Comparison of ENCODE assay signal across 24 cellular contexts in the genomic region with DNA sequence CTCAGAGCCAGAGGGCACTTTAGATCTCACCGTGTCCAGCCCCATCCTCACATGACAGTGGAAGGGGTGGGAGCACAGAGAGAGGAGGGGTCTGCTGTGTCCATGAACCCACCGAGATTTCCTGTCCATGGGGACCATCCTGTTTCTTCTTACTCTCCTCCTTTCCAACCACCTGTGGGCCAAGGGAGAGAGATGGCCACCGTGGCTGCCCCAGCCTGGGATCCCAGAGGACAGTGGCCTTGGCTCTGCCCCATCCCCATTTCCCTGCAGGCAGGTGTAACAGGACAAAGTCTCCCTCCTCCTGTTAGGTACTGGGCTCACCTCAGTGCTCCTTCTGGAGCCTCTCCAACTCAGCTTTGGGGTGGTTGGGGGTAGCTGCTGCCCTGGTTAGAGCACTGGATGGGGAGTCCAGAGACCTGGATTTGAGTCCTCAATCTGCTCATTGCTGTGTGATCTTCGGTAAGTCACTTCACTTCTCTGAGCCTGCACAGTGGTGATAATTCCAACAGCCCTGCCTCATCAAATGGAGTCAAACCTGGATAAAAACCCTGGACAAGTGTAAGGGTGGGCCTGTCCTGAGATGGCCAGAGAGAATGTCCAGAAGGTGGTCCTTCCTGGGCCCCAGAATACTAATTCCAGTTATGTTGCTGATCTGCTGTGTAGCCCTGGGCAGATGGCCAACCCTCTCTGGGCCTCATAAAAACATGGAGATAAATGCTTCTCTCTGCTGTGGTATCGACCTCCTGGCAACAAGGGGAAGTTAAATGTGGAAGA. TPM values are rescaled to one million over a fixed set of nuclear protein-coding genes. Genes with fewer than 3 reads are reported as not detected.
DNase-seq lines count a peak whose midpoint lies in the region; ATAC-seq, FAIRE-seq and TF ChIP-seq lines count a peak whose summit lies in the region.
"Had no signal": no experiment of that assay in that cellular context is flagged by ENCODE, and none has a peak within 500 bp of the region (broad histone marks: within the 10 kb centered on the region; RNA-seq: fewer than 3 reads in every experiment).

No MANE protein-coding gene starts in this region.

- TF ChIP-seq CTCF in heart left ventricle (IDR thresholded peaks at IDR 0.05) (no peak), WTC11 (IDR thresholded peaks at IDR 0.05) (no peak), HepG2 (CRISPR knock-in tag; IDR thresholded peaks at IDR 0.05) (no peak), sigmoid colon (IDR thresholded peaks at IDR 0.05) (no peak), progenitor cell of endocrine pancreas (IDR thresholded peaks at IDR 0.05; ENCODE audit: unreplicated experiment) (no peak)

- FAIRE-seq in HepG2 (lab: Jason Lieb, UNC), result no peak
- FAIRE-seq: GM12878, HTR-8/SVneo had no signal

- CTCF ChIA-PET in WTC11 (lab: Charles Lee), result interaction anchor here (1.1 to 1.3 kb wide), 2 partner anchors 145 to 523 kb away, joined by 3 read pairs; no protein-coding TSS in a partner anchor
- CTCF ChIA-PET in HepG2 (lab: Yijun Ruan, JAX; ENCODE audit: low intra/inter-chr PET ratio, low total read pairs), result no interaction called here

- H3K4me1 Mint-ChIP-seq in WTC11, result peaks cover 7% of the 10 kb centered on the region
- no peaks in the 10 kb centered on the region for H3K4me1 Mint-ChIP-seq in progenitor cell of endocrine pancreas (ENCODE audit: low read depth)

- in situ Hi-C loops in HepG2 (cut with HindIII; ENCODE audit: extremely low pct_ligation_motif_present, low pct_unique_long_range_greater_than_20kb), result loop anchor here (5.0 kb wide), 1 partner anchor 381 kb away; no protein-coding TSS in a partner anchor

- H3K9ac ChIP-seq in HepG2 (ENCODE audit: insufficient read depth, low read depth, low read length), result no peak overlapping the region
- H3K9ac ChIP-seq: SK-N-SH had no signal

- H3K4me2 ChIP-seq in HepG2 (ENCODE audit: low read depth, low read length), result no peak overlapping the region
- H3K4me2 ChIP-seq: GM23338, SK-N-SH had no signal

- H3K4me3 ChIP-seq in heart left ventricle, result no peak overlapping the region
- H3K4me3 ChIP-seq in HepG2 (replicated peaks in 1 of 3; ENCODE audit: insufficient read depth in 1 of 3, low read depth in 2 of 3, low read length in 3 of 3), result no peak overlapping the region
- H3K4me3 ChIP-seq in sigmoid colon, result no peak overlapping the region
- H3K4me3 ChIP-seq: BLaER1 treated with 17β-estradiol and CSF1 and Interleukin-3, amounts not matched to agents 10 nM and 100 nM; GM12878; GM23338; HAP-1 had no signal

- BruUV-seq in HepG2 (replicated peaks; lab: Mats Ljungman, UMichigan), result no TSS peak

- H3K4me3 Mint-ChIP-seq in WTC11, result no peak overlapping the region
- H3K4me3 Mint-ChIP-seq in progenitor cell of endocrine pancreas (ENCODE audit: low read depth), result no peak overlapping the region
- H3K4me3 Mint-ChIP-seq: CD8-positive, alpha-beta T cell; GM23338 had no signal

- no peaks in the 10 kb centered on the region; the same call in 1 of the 2 replicates for H4K20me1 ChIP-seq in HepG2 (ENCODE audit: insufficient read depth, low read length)

- H3K27me3 ChIP-seq in heart left ventricle (no peaks in the 10 kb centered on the region), HepG2 (ENCODE audit: control insufficient read depth in 1 of 2, insufficient read depth in 2 of 2, low read length in 2 of 2) (peaks cover 9 to 52% of the 10 kb centered on the region in 2 experiments; a peak in 4 of 5 replicates), sigmoid colon (peaks cover 0 to 2% (median 0%) of the 10 kb centered on the region in 3 donors)
- H3K27me3 ChIP-seq: BLaER1 treated with 17β-estradiol and CSF1 and Interleukin-3, amounts not matched to agents 10 nM and 100 nM had no signal

- H3K36me3 Mint-ChIP-seq in WTC11, result no peaks in the 10 kb centered on the region
- H3K36me3 Mint-ChIP-seq in progenitor cell of endocrine pancreas (ENCODE audit: insufficient read depth), result no peaks in the 10 kb centered on the region
- H3K36me3 Mint-ChIP-seq: CD8-positive, alpha-beta T cell had no signal

- TF ChIP-seq EP300 in HepG2 (IDR thresholded peaks at IDR 0.05; ENCODE audit: low read depth in 2 of 2, low read length in 2 of 2), result no peak
- TF ChIP-seq EP300 in HepG2 (CRISPR knock-in tag; IDR thresholded peaks at IDR 0.05; ENCODE audit: borderline replicate concordance), result no peak
- no peak for TF ChIP-seq EP300 in sigmoid colon (IDR thresholded peaks at IDR 0.05)

- H3K9me3 ChIP-seq in heart left ventricle (no peaks in the 10 kb centered on the region), HepG2 (ENCODE audit: low read length) (no peaks in the 10 kb centered on the region), sigmoid colon (no peaks in the 10 kb centered on the region)
- H3K9me3 ChIP-seq: BLaER1 treated with 17β-estradiol and CSF1 and Interleukin-3, amounts not matched to agents 10 nM and 100 nM; HAP-1; SK-N-SH had no signal

- 81 to 90% (median 83%) methylated on average over 5 of the region's 5 CpGs for WGBS in heart left ventricle, 4 donors
- 11% methylated on average over 3 of the region's 5 CpGs for WGBS in HepG2 (ENCODE audit: low lambda C conversion rate)
- WGBS in sigmoid colon, 2 donors, result 67 to 79% methylated on average over 5 of the region's 5 CpGs

- H2AFZ ChIP-seq in HepG2 (ENCODE audit: low read length), result no peak overlapping the region
- H2AFZ ChIP-seq: GM23338 had no signal

- peak; percentile 57 for DNase-seq in cardiac septum (ENCODE audit: low spot score)
- DNase-seq in heart left ventricle, result no peak
- DNase-seq in WTC11 (ENCODE audit: low spot score), result peak; percentile 3
- DNase-seq in HepG2 (ENCODE audit: low spot score), result no peak
- peak; percentile 53 for DNase-seq in sigmoid colon
- no peak for DNase-seq in AG20443 (ENCODE audit: low spot score)
- DNase-seq in progenitor cell of endocrine pancreas (ENCODE audit: low spot score, unreplicated experiment), result no peak
- no peak for DNase-seq in RKO (ENCODE audit: low spot score)
- DNase-seq: CD8-positive, alpha-beta T cell; DND-41; IMR-90; NCI-H1105; NCI-H2029 treated with DMSO at 0.1 percent for 48 hours; NCI-H226; NCI-H510A treated with DMSO at 0.1 percent for 48 hours; NCI-H82; RPMI8226; SIG-M5 had no signal

- intact Hi-C loops in cardiac septum (cut with DNase I) (no loop called here), heart left ventricle (cut with DNase I) (loop anchor here in 6 of 10 donors (5.0 to 10.0 kb wide), 6 partner anchors 296 to 381 kb away; a partner anchor contains a TSS), HepG2 (cut with micrococcal nuclease; ENCODE audit: unreplicated experiment) (no loop called here), sigmoid colon (cut with DNase I) (no loop called here)

- H3K4me1 ChIP-seq in heart left ventricle, result peaks cover 0 to 24% (median 9%) of the 10 kb centered on the region in 12 donors
- no peaks in the 10 kb centered on the region for H3K4me1 ChIP-seq in HepG2 (ENCODE audit: insufficient read depth, low read length)
- H3K4me1 ChIP-seq in sigmoid colon, result peaks cover 0 to 21% (median 17%) of the 10 kb centered on the region in 4 donors
- H3K4me1 ChIP-seq: HAP-1 had no signal

- ATAC-seq in heart left ventricle (no peak), WTC11 (no peak), HepG2 (no peak)
- ATAC-seq: CD8-positive, alpha-beta T cell; GM12878; GM23338 had no signal

- H3K9me3 Mint-ChIP-seq in WTC11 (no peaks in the 10 kb centered on the region), progenitor cell of endocrine pancreas (ENCODE audit: low read depth) (no peaks in the 10 kb centered on the region)
- H3K9me3 Mint-ChIP-seq: CD8-positive, alpha-beta T cell; GM23338 had no signal

- H3K27ac ChIP-seq in heart left ventricle (no peak overlapping the region), HepG2 (ENCODE audit: extremely low read length, insufficient read depth, low read length) (no peak overlapping the region), sigmoid colon (no peak overlapping the region)
- H3K27ac ChIP-seq: BLaER1 treated with 17β-estradiol and CSF1 and Interleukin-3, amounts not matched to agents 10 nM and 100 nM had no signal

- TF ChIP-seq RAD21 in HepG2 (CRISPR knock-in tag; IDR thresholded peaks at IDR 0.05), result no peak

- H3K36me3 ChIP-seq in heart left ventricle, result no peaks in the 10 kb centered on the region
- H3K36me3 ChIP-seq in HepG2 (replicated peaks in 1 of 2; ENCODE audit: control insufficient read depth in 1 of 2, insufficient read depth in 2 of 2, low read length in 2 of 2), result no peaks in the 10 kb centered on the region
- H3K36me3 ChIP-seq in sigmoid colon, result no peaks in the 10 kb centered on the region
- H3K36me3 ChIP-seq: BLaER1 treated with 17β-estradiol and CSF1 and Interleukin-3, amounts not matched to agents 10 nM and 100 nM; HAP-1 had no signal

- H3K27ac Mint-ChIP-seq in WTC11 (no peak overlapping the region), progenitor cell of endocrine pancreas (no peak overlapping the region)
- H3K27ac Mint-ChIP-seq: CD8-positive, alpha-beta T cell; GM23338 had no signal

- no peak for TF ChIP-seq POLR2A in heart left ventricle (IDR thresholded peaks at IDR 0.05)
- no peak for TF ChIP-seq POLR2A in HepG2 (IDR thresholded peaks at IDR 0.05; ENCODE audit: insufficient read depth in 1 of 2, low read depth in 2 of 2, low read length in 2 of 2)
- TF ChIP-seq POLR2A in sigmoid colon (IDR thresholded peaks at IDR 0.05), result no peak

- H3K79me2 ChIP-seq in HepG2 (ENCODE audit: insufficient read depth, low read length), result no peaks in the 10 kb centered on the region

- POLR2A ChIA-PET in WTC11 (lab: Charles Lee) (no interaction called here), HepG2 (lab: Yijun Ruan, JAX) (no interaction called here)

- H3K27me3 Mint-ChIP-seq in WTC11 (ENCODE audit: low read depth) (no peaks in the 10 kb centered on the region), progenitor cell of endocrine pancreas (peaks cover 23% of the 10 kb centered on the region)

RNA-seq across cellular contexts. Expression of a gene that starts 17.9 kb away (rescaled TPM):
- total RNA-seq in cardiac septum, result 121 TPM
- 100 to 1,000 TPM; 112 to 189 (median 144) TPM for total RNA-seq in heart left ventricle
- polyA plus RNA-seq in heart left ventricle, result 100 to 1,000 TPM; 103 to 177 TPM
- total RNA-seq in WTC11 (2021), result 32.5 to 44.2 TPM (median 41.8 TPM) in 3 replicates
- 168 and 177 TPM in 2 replicates for total RNA-seq in HepG2 (2016; rRNA removed; fragmentation: Illumina TruSeq; extraction: Trizol)
- total RNA-seq in HepG2 (2016; cell fraction: cytosol; rRNA removed; fragmentation: Illumina TruSeq; extraction: Trizol; ENCODE audit: low read depth), result 166 and 201 TPM in 2 replicates
- 178 and 182 TPM in 2 replicates for total RNA-seq in HepG2 (2016; cell fraction: insoluble cytoplasmic fraction; rRNA removed; fragmentation: Illumina TruSeq; extraction: Trizol)
- total RNA-seq in HepG2 (2016; cell fraction: membrane; rRNA removed; fragmentation: Illumina TruSeq; extraction: Trizol), result 211 and 254 TPM in 2 replicates
- 58.9 and 64.6 TPM in 2 replicates for total RNA-seq in HepG2 (2016; cell fraction: nucleus; rRNA removed; fragmentation: Illumina TruSeq; extraction: Trizol)
- 95.3 and 98.9 TPM in 2 replicates for polyA plus RNA-seq in HepG2 (2011; rRNA removed)
- 107 and 123 TPM in 2 replicates for polyA plus RNA-seq in HepG2 (2011; cell fraction: cytosol; rRNA removed)
- polyA plus RNA-seq in HepG2 (2011; cell fraction: nucleus; rRNA removed), result 40.3 and 45.6 TPM in 2 replicates
- polyA plus RNA-seq in HepG2 (2012), result 117 and 152 TPM in 2 replicates
- 235 and 300 TPM in 2 replicates for polyA plus RNA-seq in HepG2 (2016; cell fraction: cytosol; fragmentation: Illumina TruSeq; extraction: Trizol; ENCODE audit: low read depth)
- polyA plus RNA-seq in HepG2 (2016; cell fraction: insoluble cytoplasmic fraction; fragmentation: Illumina TruSeq; extraction: Trizol; ENCODE audit: low read depth), result 237 and 249 TPM in 2 replicates
- polyA plus RNA-seq in HepG2 (2016; cell fraction: membrane; fragmentation: Illumina TruSeq; extraction: Trizol; ENCODE audit: low read depth), result 271 and 309 TPM in 2 replicates
- polyA plus RNA-seq in HepG2 (2016; cell fraction: nucleus; fragmentation: Illumina TruSeq; extraction: Trizol; ENCODE audit: insufficient read depth, low read depth), result 131 and 135 TPM in 2 replicates
- 47.4 and 68.6 TPM in 2 replicates for polyA minus RNA-seq in HepG2 (2011; rRNA and poly(A)+ RNA removed; ENCODE audit: low replicate concordance)
- polyA minus RNA-seq in HepG2 (2011; cell fraction: cytosol; rRNA and poly(A)+ RNA removed), result 36.4 and 44.0 TPM in 2 replicates
- 21.6 and 28.6 TPM in 2 replicates for polyA minus RNA-seq in HepG2 (2011; cell fraction: nucleus; rRNA and poly(A)+ RNA removed)
- total RNA-seq in sigmoid colon, result 10 to 100 TPM; 82.5 to 98.1 (median 93.1) TPM
- 100 to 1,000 TPM; 116 to 135 (median 128) TPM for polyA plus RNA-seq in sigmoid colon
- total RNA-seq in progenitor cell of endocrine pancreas, result 147 and 162 TPM in 2 replicates

Comparison
In these comparisons a context has a peak if more than half of its experiments do, and no peak if none do; other contexts are left out.
1. DNase-seq: peak in cardiac septum (single experiment), WTC11 (single experiment) and sigmoid colon (single experiment); none in heart left ventricle (0 of 5), HepG2 (single experiment), AG20443 (single experiment), progenitor cell of endocrine pancreas (single experiment) and RKO (single experiment).
2. intact Hi-C loops: an anchor here in heart left ventricle (5.0 to 10.0 kb wide); none called in cardiac septum, HepG2 and sigmoid colon.